In genomic region chrX:153885968-153886903, GRCh38 we compare ENCODE assay signal across 9 cellular contexts. TPM values are rescaled to one million over a fixed set of nuclear protein-coding genes. Genes with fewer than 3 reads are reported as not detected.
DNase-seq lines count a peak whose midpoint lies in the region; ATAC-seq and TF ChIP-seq lines count a peak whose summit lies in the region.
"Had no signal": no experiment of that assay in that cellular context is flagged by ENCODE, and none has a peak within 500 bp of the region (broad histone marks: within the 10 kb centered on the region; RNA-seq: fewer than 3 reads in every experiment).

A gene with protein sequence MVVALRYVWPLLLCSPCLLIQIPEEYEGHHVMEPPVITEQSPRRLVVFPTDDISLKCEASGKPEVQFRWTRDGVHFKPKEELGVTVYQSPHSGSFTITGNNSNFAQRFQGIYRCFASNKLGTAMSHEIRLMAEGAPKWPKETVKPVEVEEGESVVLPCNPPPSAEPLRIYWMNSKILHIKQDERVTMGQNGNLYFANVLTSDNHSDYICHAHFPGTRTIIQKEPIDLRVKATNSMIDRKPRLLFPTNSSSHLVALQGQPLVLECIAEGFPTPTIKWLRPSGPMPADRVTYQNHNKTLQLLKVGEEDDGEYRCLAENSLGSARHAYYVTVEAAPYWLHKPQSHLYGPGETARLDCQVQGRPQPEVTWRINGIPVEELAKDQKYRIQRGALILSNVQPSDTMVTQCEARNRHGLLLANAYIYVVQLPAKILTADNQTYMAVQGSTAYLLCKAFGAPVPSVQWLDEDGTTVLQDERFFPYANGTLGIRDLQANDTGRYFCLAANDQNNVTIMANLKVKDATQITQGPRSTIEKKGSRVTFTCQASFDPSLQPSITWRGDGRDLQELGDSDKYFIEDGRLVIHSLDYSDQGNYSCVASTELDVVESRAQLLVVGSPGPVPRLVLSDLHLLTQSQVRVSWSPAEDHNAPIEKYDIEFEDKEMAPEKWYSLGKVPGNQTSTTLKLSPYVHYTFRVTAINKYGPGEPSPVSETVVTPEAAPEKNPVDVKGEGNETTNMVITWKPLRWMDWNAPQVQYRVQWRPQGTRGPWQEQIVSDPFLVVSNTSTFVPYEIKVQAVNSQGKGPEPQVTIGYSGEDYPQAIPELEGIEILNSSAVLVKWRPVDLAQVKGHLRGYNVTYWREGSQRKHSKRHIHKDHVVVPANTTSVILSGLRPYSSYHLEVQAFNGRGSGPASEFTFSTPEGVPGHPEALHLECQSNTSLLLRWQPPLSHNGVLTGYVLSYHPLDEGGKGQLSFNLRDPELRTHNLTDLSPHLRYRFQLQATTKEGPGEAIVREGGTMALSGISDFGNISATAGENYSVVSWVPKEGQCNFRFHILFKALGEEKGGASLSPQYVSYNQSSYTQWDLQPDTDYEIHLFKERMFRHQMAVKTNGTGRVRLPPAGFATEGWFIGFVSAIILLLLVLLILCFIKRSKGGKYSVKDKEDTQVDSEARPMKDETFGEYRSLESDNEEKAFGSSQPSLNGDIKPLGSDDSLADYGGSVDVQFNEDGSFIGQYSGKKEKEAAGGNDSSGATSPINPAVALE (minus strand): TSS chrX:153886173. CDS start chrX:153875836, 10,337 bp downstream.

- H3K27ac ChIP-seq in WERI-Rb-1 (no peak within 1 kb of the TSS), thyroid gland (no peak within 1 kb of the TSS)
- H3K27ac ChIP-seq: KMS-11 had no signal

- peaks cover 2% of the 10 kb centered on the region for H3K4me1 Mint-ChIP-seq in activated CD8-positive, alpha-beta memory T cell treated with anti-CD3 and anti-CD28 coated beads, Interleukin-2, amount 10 ng/mL, durations not matched to agents 7 days and 5 days

- WGBS in thyroid gland, 2 donors, result 4% methylated on average over 5 of the region's 94 CpGs; no CpG with 5 or more reads in 1 of the 2 donors

- peaks cover 42% of the 10 kb centered on the region for H3K27me3 Mint-ChIP-seq in activated CD8-positive, alpha-beta memory T cell treated with anti-CD3 and anti-CD28 coated beads, Interleukin-2, amount 10 ng/mL, durations not matched to agents 7 days and 5 days

- H3K9me3 ChIP-seq in WERI-Rb-1 (ENCODE audit: severe bottlenecking) (no peaks in the 10 kb centered on the region), thyroid gland (no peaks in the 10 kb centered on the region)

- peak within 1 kb of the TSS; percentile 41 for H3K4me3 Mint-ChIP-seq in activated CD8-positive, alpha-beta memory T cell treated with anti-CD3 and anti-CD28 coated beads, Interleukin-2, amount 10 ng/mL, durations not matched to agents 7 days and 5 days

- no peak for TF ChIP-seq POLR2A in thyroid gland (IDR thresholded peaks at IDR 0.05)

- intact Hi-C loops in thyroid gland (cut with DNase I), result no loop called here

- H3K4me3 ChIP-seq in WERI-Rb-1 (ENCODE audit: low read depth, low read length) (peak within 1 kb of the TSS; percentile 42), thyroid gland (replicated peaks in 1 of 3) (no peak within 1 kb of the TSS)

- no peaks in the 10 kb centered on the region for H3K9me3 Mint-ChIP-seq in activated CD8-positive, alpha-beta memory T cell treated with anti-CD3 and anti-CD28 coated beads, Interleukin-2, amount 10 ng/mL, durations not matched to agents 7 days and 5 days (ENCODE audit: low read depth)

- peaks cover 27% of the 10 kb centered on the region for H3K27me3 ChIP-seq in WERI-Rb-1 (ENCODE audit: insufficient read depth, low read depth, severe bottlenecking)
- H3K27me3 ChIP-seq in thyroid gland, result peaks cover 20% of the 10 kb centered on the region

- TF ChIP-seq CTCF in WERI-Rb-1 (IDR thresholded peaks at IDR 0.05; ENCODE audit: low read depth, low read length), result no peak
- TF ChIP-seq CTCF in thyroid gland (IDR thresholded peaks at IDR 0.05), result no peak

- no peaks in the 10 kb centered on the region; the same call in 1 of the 2 replicates for H3K36me3 ChIP-seq in WERI-Rb-1
- H3K36me3 ChIP-seq in thyroid gland, result no peaks in the 10 kb centered on the region

- CTCF ChIA-PET in activated CD8-positive, alpha-beta memory T cell treated with anti-CD3 and anti-CD28 coated beads, Interleukin-2, amount 10 ng/mL, durations not matched to agents 7 days and 5 days (lab: Charles Lee), result interaction anchor here (0.7 kb wide), 1 partner anchor 122 kb away, joined by 3 read pairs; the partner anchor contains the start of gene PLXNB3

- ATAC-seq in activated CD8-positive, alpha-beta memory T cell treated with anti-CD3 and anti-CD28 coated beads, Interleukin-2, amount 10 ng/mL, durations not matched to agents 7 days and 5 days, result peak; percentile 49
- ATAC-seq in HG02642 (IDR thresholded peaks at IDR 0.05; ENCODE audit: poor library complexity, unreplicated experiment), result no peak

- no peak within 1 kb of the TSS for H3K27ac Mint-ChIP-seq in activated CD8-positive, alpha-beta memory T cell treated with anti-CD3 and anti-CD28 coated beads, Interleukin-2, amount 10 ng/mL, durations not matched to agents 7 days and 5 days

- H3K36me3 Mint-ChIP-seq in activated CD8-positive, alpha-beta memory T cell treated with anti-CD3 and anti-CD28 coated beads, Interleukin-2, amount 10 ng/mL, durations not matched to agents 7 days and 5 days, result no peaks in the 10 kb centered on the region

- no peak for DNase-seq in activated CD8-positive, alpha-beta memory T cell treated with anti-CD3 and anti-CD28 coated beads, Interleukin-2, amount 10 ng/mL, durations not matched to agents 7 days and 5 days
- no peak for DNase-seq in activated CD8-positive, alpha-beta memory T cell treated with anti-CD3 and anti-CD28 coated beads for 24 hours
- DNase-seq in WERI-Rb-1 (no peak), glomerular visceral epithelial cell (ENCODE audit: extremely low spot score) (peak; percentile 38), hippocampal formation (lab: John Stamatoyannopoulos, UW) (no peak), thyroid gland (no peak)
- peak; percentile 48 for DNase-seq in stimulated activated naive CD4-positive, alpha-beta T cell treated with Interleukin-2 at 50 U/mL for 16 hours (lab: John Stamatoyannopoulos, UW)

- no peaks in the 10 kb centered on the region for H3K4me1 ChIP-seq in thyroid gland

RNA-seq across cellular contexts. Expression of the gene that starts here (rescaled TPM):
- 1 to 10 TPM; 3.6 to 4.9 TPM for total RNA-seq in activated CD8-positive, alpha-beta memory T cell treated with anti-CD3 and anti-CD28 coated beads, Interleukin-2, amount 10 ng/mL, durations not matched to agents 7 days and 5 days
- 1 to 10 TPM in 1 of 4 donors, under 1 TPM in 3; 0.45 to 2.2 (median 0.75) TPM for total RNA-seq in thyroid gland

Comparison
In these comparisons a context has a peak if more than half of its experiments do, and no peak if none do; other contexts are left out.
1. DNase-seq: peak in glomerular visceral epithelial cell (single experiment) and stimulated activated naive CD4-positive, alpha-beta T cell treated with Interleukin-2 at 50 U/mL for 16 hours (single experiment); none in activated CD8-positive, alpha-beta memory T cell treated with anti-CD3 and anti-CD28 coated beads, Interleukin-2, amount 10 ng/mL, durations not matched to agents 7 days and 5 days (single experiment), activated CD8-positive, alpha-beta memory T cell treated with anti-CD3 and anti-CD28 coated beads for 24 hours (single experiment), WERI-Rb-1 (single experiment), hippocampal formation (0 of 2) and thyroid gland (0 of 2).